ENCODE assay signal across 19 cellular contexts in the genomic region with DNA sequence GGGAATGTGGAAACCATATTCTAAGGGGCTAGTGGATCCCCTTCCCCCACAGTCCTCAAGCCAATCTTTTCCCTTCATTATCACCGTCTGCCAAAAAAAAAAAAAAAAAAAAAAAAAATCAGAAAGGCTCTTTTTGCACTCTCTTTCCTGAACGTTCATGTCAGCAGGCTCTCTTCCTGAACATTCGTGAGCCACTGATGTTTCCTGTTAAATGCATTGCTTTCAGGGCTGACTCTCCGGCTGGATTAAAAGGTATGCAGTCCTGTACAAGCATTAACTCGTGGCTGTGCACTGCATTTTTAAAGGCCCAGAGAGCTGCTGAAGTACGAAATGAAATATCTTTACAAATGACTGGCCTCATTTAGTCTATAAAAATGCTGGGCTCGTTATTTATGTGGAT. TPM values are rescaled to one million over a fixed set of nuclear protein-coding genes. Genes with fewer than 3 reads are reported as not detected.
A peak's percentile ranks its signal among the peaks of the same experiment; 100 is the strongest.
DNase-seq lines count a peak whose midpoint lies in the region; ATAC-seq, FAIRE-seq and TF ChIP-seq lines count a peak whose summit lies in the region.
"Had no signal": no experiment of that assay in that cellular context is flagged by ENCODE, and none has a peak within 500 bp of the region (broad histone marks: within the 10 kb centered on the region; RNA-seq: fewer than 3 reads in every experiment).

No MANE protein-coding gene starts in this region.

- H4K20me1 ChIP-seq in endothelial cell of umbilical vein (replicated peaks; ENCODE audit: control insufficient read depth, extremely low read depth, insufficient read depth, low read length) = no peaks in the 10 kb centered on the region

- intact Hi-C loops in endothelial cell of umbilical vein (cut with micrococcal nuclease) (no loop called here), spleen (cut with DNase I; ENCODE audit: low total_unique reads) (no loop called here), colonic mucosa (cut with DNase I) (no loop called here)

- peak; percentile 66 for FAIRE-seq in endothelial cell of umbilical vein (lab: Jason Lieb, UNC)
- FAIRE-seq: GM12891 had no signal

- H3K9me3 ChIP-seq in endothelial cell of umbilical vein (replicated peaks; ENCODE audit: control insufficient read depth, insufficient read depth, low read length) = peaks cover 2% of the 10 kb centered on the region
- H3K9me3 ChIP-seq in spleen = peaks cover 0 to 13% (median 2%) of the 10 kb centered on the region in 8 donors
- no peaks in the 10 kb centered on the region for H3K9me3 ChIP-seq in colonic mucosa

- H3K4me1 ChIP-seq in endothelial cell of umbilical vein (ENCODE audit: control insufficient read depth, extremely low read depth, insufficient read depth, low read length) (peaks cover 37% of the 10 kb centered on the region), spleen (peaks cover 0 to 34% (median 7%) of the 10 kb centered on the region in 6 donors), colonic mucosa (no peaks in the 10 kb centered on the region)

- H3K36me3 ChIP-seq in endothelial cell of umbilical vein (ENCODE audit: control insufficient read depth in 2 of 2, extremely low read depth in 1 of 2, insufficient read depth in 2 of 2, low read length in 2 of 2) (no peaks in the 10 kb centered on the region), spleen (no peaks in the 10 kb centered on the region), colonic mucosa (no peaks in the 10 kb centered on the region)

- ATAC-seq in GM18498 (IDR thresholded peaks at IDR 0.05; ENCODE audit: unreplicated experiment) = no peak

- H3K9me1 ChIP-seq in endothelial cell of umbilical vein (replicated peaks; ENCODE audit: control insufficient read depth, extremely low read depth, insufficient read depth, low read length) = no peaks in the 10 kb centered on the region

- no peak for TF ChIP-seq POLR2A in endothelial cell of umbilical vein (IDR thresholded peaks at IDR 0.05; ENCODE audit: low read depth, low read length)
- no peak for TF ChIP-seq POLR2A in spleen (IDR thresholded peaks at IDR 0.05)

- 36 to 45% (median 37%) methylated on average over 7 of the region's 7 CpGs for whole genome bisulfite sequencing in spleen, 5 donors

- no peaks in the 10 kb centered on the region for H3K79me2 ChIP-seq in endothelial cell of umbilical vein (ENCODE audit: control insufficient read depth, insufficient read depth, low read length)

- no TSS peak for BruUV-seq in endothelial cell of umbilical vein (replicated peaks; lab: Mats Ljungman, UMichigan)

- CTCF ChIA-PET in endothelial cell of umbilical vein (lab: Charles Lee) = interaction anchor here (1.0 to 1.6 kb wide), 4 partner anchors 9 to 236 kb away, joined by 3 to 11 read pairs (median 4); no protein-coding TSS in a partner anchor

- dilution Hi-C loops in endothelial cell of umbilical vein (cut with MboI; ENCODE audit: extremely low pct_ligation_motif_present, low sequenced_read_pairs) = no loop called here

- no peaks in the 10 kb centered on the region for H3K27me3 ChIP-seq in endothelial cell of umbilical vein (ENCODE audit: control insufficient read depth in 2 of 2, insufficient read depth in 2 of 2, low read length in 2 of 2)
- H3K27me3 ChIP-seq in spleen (replicated peaks in 1 of 7) = no peaks in the 10 kb centered on the region
- no peaks in the 10 kb centered on the region for H3K27me3 ChIP-seq in colonic mucosa

- no peak overlapping the region for H3K27ac ChIP-seq in endothelial cell of umbilical vein (ENCODE audit: insufficient read depth, low read depth, low read length)
- peak overlapping the region in 5 of 8 donors; percentile 12 to 36 (median 26) for H3K27ac ChIP-seq in spleen
- no peak overlapping the region for H3K27ac ChIP-seq in colonic mucosa

- no peak overlapping the region for H3K4me2 ChIP-seq in endothelial cell of umbilical vein (ENCODE audit: insufficient read depth, low read length)

- TF ChIP-seq CTCF in endothelial cell of umbilical vein (IDR thresholded peaks at IDR 0.05; ENCODE audit: extremely low read depth in 1 of 2, insufficient read depth in 1 of 2, low read depth in 1 of 2, low read length in 2 of 2) (no peak), spleen (IDR thresholded peaks at IDR 0.05 in 8 of 11, conservative IDR thresholded peaks at IDR 0.05 in 3 of 11) (no peak), colonic mucosa (IDR thresholded peaks at IDR 0.05) (no peak)

- H3K4me3 ChIP-seq in endothelial cell of umbilical vein (replicated peaks in 1 of 3; ENCODE audit: insufficient read depth in 1 of 3, low read depth in 1 of 3, low read length in 3 of 3) = no peak overlapping the region
- H3K4me3 ChIP-seq in spleen = no peak overlapping the region
- H3K4me3 ChIP-seq in colonic mucosa = no peak overlapping the region

- peak; percentile 91 to 92 for DNase-seq in dermis microvascular lymphatic vessel endothelial cell (ENCODE audit: low read depth in 2 of 2)
- DNase-seq in endothelial cell of umbilical vein (ENCODE audit: low read depth, low spot score) = peak; percentile 69
- DNase-seq in lung microvascular endothelial cell (ENCODE audit: low read depth in 2 of 2) = peak; percentile 78 to 95
- no peak for DNase-seq in spleen
- DNase-seq in NCI-H187 (lab: John Stamatoyannopoulos, UW) = no peak
- no peak for DNase-seq in colonic mucosa
- DNase-seq: C1 segment of cervical spinal cord; Calu3; CD4-positive, alpha-beta memory T cell; COR-L47; DMS53; DMS79 treated with DMSO at 0.1 percent for 48 hours; GF-D8; GOT3; H7; HCEC 1CT had no signal

- peak overlapping the region; percentile 13 for H2AFZ ChIP-seq in endothelial cell of umbilical vein (ENCODE audit: low read depth, low read length)

- POLR2A ChIA-PET in endothelial cell of umbilical vein (lab: Charles Lee) = interaction anchor here (0.6 kb wide), 1 partner anchor 1048 kb away, joined by 7 read pairs; no protein-coding TSS in a partner anchor

- H3K9ac ChIP-seq in endothelial cell of umbilical vein (replicated peaks; ENCODE audit: extremely low read depth, insufficient read depth, low read length) = no peak overlapping the region
- no peak overlapping the region for H3K9ac ChIP-seq in colonic mucosa (ENCODE audit: low read depth in 2 of 2, low read length in 2 of 2)

TF ChIP-seq in endothelial cell of umbilical vein, 7 proteins besides CTCF, POLR2A, EP300 and RAD21:
- TF ChIP-seq POLR2AphosphoS5 (IDR thresholded peaks at IDR 0.05; ENCODE audit: insufficient read depth, low read depth, low read length) (no peak), FOS (IDR thresholded peaks at IDR 0.05; ENCODE audit: borderline replicate concordance, insufficient read depth, low read length) (no peak), JUN (IDR thresholded peaks at IDR 0.05; ENCODE audit: borderline replicate concordance, insufficient read depth, insufficient read length, low read depth) (no peak), EZH2 (IDR thresholded peaks at IDR 0.05; ENCODE audit: borderline replicate concordance, low read depth, low read length, severe bottlenecking) (no peak), GATA2 (IDR thresholded peaks at IDR 0.05; ENCODE audit: insufficient read depth, insufficient read length, low read depth, low read length) (no peak), MYC (IDR thresholded peaks at IDR 0.05; ENCODE audit: low read depth, low read length) (no peak)
- TF ChIP-seq, protein P1, sequence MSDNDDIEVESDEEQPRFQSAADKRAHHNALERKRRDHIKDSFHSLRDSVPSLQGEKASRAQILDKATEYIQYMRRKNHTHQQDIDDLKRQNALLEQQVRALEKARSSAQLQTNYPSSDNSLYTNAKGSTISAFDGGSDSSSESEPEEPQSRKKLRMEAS (IDR thresholded peaks at IDR 0.05; ENCODE audit: insufficient read depth, insufficient read length) = no peak

RNA-seq across cellular contexts. Expression of gene TSPAN5, which starts 34.0 kb away (rescaled TPM):
- 71.4 and 89.8 TPM in 2 replicates for total RNA-seq in dermis microvascular lymphatic vessel endothelial cell
- total RNA-seq in endothelial cell of umbilical vein = 37.6 and 45.1 TPM in 2 replicates
- 46.4 and 50.2 TPM in 2 replicates for polyA plus RNA-seq in endothelial cell of umbilical vein
- polyA plus RNA-seq in endothelial cell of umbilical vein (2011; cell fraction: cytosol; rRNA removed) = 42.9 and 44.5 TPM in 2 replicates
- polyA plus RNA-seq in endothelial cell of umbilical vein (2011; cell fraction: nucleus; rRNA removed) = 47.0 and 49.7 TPM in 2 replicates
- 35.5 and 51.3 TPM in 2 replicates for polyA plus RNA-seq in endothelial cell of umbilical vein (2012)
- polyA minus RNA-seq in endothelial cell of umbilical vein = 63.5 and 64.3 TPM in 2 replicates
- polyA minus RNA-seq in endothelial cell of umbilical vein (2011; cell fraction: cytosol; rRNA and poly(A)+ RNA removed) = not detected
- 41.3 and 46.2 TPM in 2 replicates for polyA minus RNA-seq in endothelial cell of umbilical vein (2011; cell fraction: nucleus; rRNA and poly(A)+ RNA removed)
- total RNA-seq in lung microvascular endothelial cell = 74.3 and 83.9 TPM in 2 replicates
- total RNA-seq in spleen = 10 to 100 TPM; 14.9 to 33.6 (median 25.7) TPM
- polyA plus RNA-seq in spleen = 1 to 10 TPM; 4.6 to 6.5 (median 5.0) TPM
- total RNA-seq in colonic mucosa = 1 to 10 TPM; 5.3 to 5.6 TPM
- total RNA-seq: G401 had no signal

Comparison
In these comparisons a context has a peak if more than half of its experiments do, and no peak if none do; other contexts are left out.
1. DNase-seq: peak in dermis microvascular lymphatic vessel endothelial cell (2 of 2), endothelial cell of umbilical vein (single experiment) and lung microvascular endothelial cell (2 of 2); none in spleen (single experiment), NCI-H187 (0 of 2) and colonic mucosa (single experiment).
2. H3K27ac ChIP-seq: peak in spleen (5 of 8); none in endothelial cell of umbilical vein (single experiment) and colonic mucosa (single experiment).